10 cellular contexts compared by ENCODE assay signal in genomic region chr19:4088975-4089374, GRCh38. TPM values are rescaled to one million over a fixed set of nuclear protein-coding genes. Genes with fewer than 3 reads are reported as not detected.
DNase-seq lines count a peak whose midpoint lies in the region; ATAC-seq, FAIRE-seq and TF ChIP-seq lines count a peak whose summit lies in the region.
"Had no signal": no experiment of that assay in that cellular context is flagged by ENCODE, and none has a peak within 500 bp of the region (broad histone marks: within the 10 kb centered on the region; RNA-seq: fewer than 3 reads in every experiment).

No MANE protein-coding gene starts in this region.

- H3K27ac ChIP-seq in small intestine (ENCODE audit: low read depth in 1 of 2, low read length in 1 of 2): peak overlapping the region; percentile 16 to 57
- H3K27ac ChIP-seq in A673 (ENCODE audit: low read depth, low read length, poor library complexity, severe bottlenecking): no peak overlapping the region

- peaks cover 15% of the 10 kb centered on the region for H3K36me3 Mint-ChIP-seq in activated naive CD4-positive, alpha-beta T cell treated with anti-CD3 and anti-CD28 coated beads, Interleukin-2, amount 10 ng/mL, durations not matched to agents 7 days and 5 days

- H3K27ac Mint-ChIP-seq in activated naive CD4-positive, alpha-beta T cell treated with anti-CD3 and anti-CD28 coated beads, Interleukin-2, amount 10 ng/mL, durations not matched to agents 7 days and 5 days: peak overlapping the region; percentile 98

- H3K27me3 ChIP-seq in small intestine (ENCODE audit: control insufficient read depth in 2 of 2, insufficient read depth in 2 of 2, low read length in 2 of 2): no peaks in the 10 kb centered on the region
- H3K27me3 ChIP-seq in A673 (replicated peaks; ENCODE audit: insufficient read depth, low read depth, low read length, poor library complexity): no peaks in the 10 kb centered on the region

- peaks cover 70% of the 10 kb centered on the region for H3K4me1 Mint-ChIP-seq in activated naive CD4-positive, alpha-beta T cell treated with anti-CD3 and anti-CD28 coated beads, Interleukin-2, amount 10 ng/mL, durations not matched to agents 7 days and 5 days
- H3K4me1 Mint-ChIP-seq: neural crest cell had no signal

- TF ChIP-seq CTCF in A673 (conservative IDR thresholded peaks at IDR 0.05; ENCODE audit: low read depth, low read length): no peak

- H3K4me3 Mint-ChIP-seq in activated naive CD4-positive, alpha-beta T cell treated with anti-CD3 and anti-CD28 coated beads, Interleukin-2, amount 10 ng/mL, durations not matched to agents 7 days and 5 days: peak overlapping the region; percentile 70
- H3K4me3 Mint-ChIP-seq: neural crest cell had no signal

- H3K4me3 ChIP-seq in small intestine (ENCODE audit: low read depth in 1 of 2, low read length in 2 of 2): no peak overlapping the region
- H3K4me3 ChIP-seq in A673 (ENCODE audit: low read depth, low read length, poor library complexity, severe bottlenecking): no peak overlapping the region

- CTCF ChIA-PET in activated naive CD4-positive, alpha-beta T cell treated with anti-CD3 and anti-CD28 coated beads, Interleukin-2, amount 10 ng/mL, durations not matched to agents 7 days and 5 days (lab: Charles Lee): interaction anchor here (1.0 to 1.6 kb wide), 4 partner anchors 16 to 51 kb away, joined by 3 to 7 read pairs (median 4); no protein-coding TSS in a partner anchor
- CTCF ChIA-PET in A673 (lab: Charles Lee): no interaction called here

- no peak for FAIRE-seq in small intestine (lab: Jason Lieb, UNC)

- H3K27me3 Mint-ChIP-seq in activated naive CD4-positive, alpha-beta T cell treated with anti-CD3 and anti-CD28 coated beads, Interleukin-2, amount 10 ng/mL, durations not matched to agents 7 days and 5 days: no peaks in the 10 kb centered on the region

- H3K9me3 ChIP-seq in small intestine (ENCODE audit: control insufficient read depth, low read depth): no peaks in the 10 kb centered on the region
- no peaks in the 10 kb centered on the region for H3K9me3 ChIP-seq in A673 (ENCODE audit: low read depth, low read length, poor library complexity, severe bottlenecking)

- H3K36me3 ChIP-seq in small intestine (ENCODE audit: control insufficient read depth in 2 of 2, insufficient read depth in 2 of 2, low read length in 2 of 2) (peaks cover 5 to 7% of the 10 kb centered on the region in 2 donors), A673 (ENCODE audit: insufficient read depth, low read length, poor library complexity, severe bottlenecking) (peaks cover 3% of the 10 kb centered on the region)

- no TSS peak for BruUV-seq in A673 (replicated peaks; lab: Mats Ljungman, UMichigan)

- WGBS in small intestine, 3 donors: 69 to 81% (median 74%) methylated on average over 2 of the region's 2 CpGs

- no peaks in the 10 kb centered on the region for H3K9me3 Mint-ChIP-seq in activated naive CD4-positive, alpha-beta T cell treated with anti-CD3 and anti-CD28 coated beads, Interleukin-2, amount 10 ng/mL, durations not matched to agents 7 days and 5 days
- H3K9me3 Mint-ChIP-seq: neural crest cell had no signal

- POLR2A ChIA-PET in A673 (lab: Charles Lee; ENCODE audit: low non-redundant PET): no interaction called here

- peak; percentile 84 for DNase-seq in KG1 (lab: John Stamatoyannopoulos, UW)
- DNase-seq in activated naive CD4-positive, alpha-beta T cell treated with anti-CD3 and anti-CD28 coated beads, Interleukin-2, amount 10 ng/mL, durations not matched to agents 7 days and 5 days: peak; percentile 86
- peak; percentile 35 for DNase-seq in small intestine
- no peak for DNase-seq in A673 (ENCODE audit: low spot score)
- no peak for DNase-seq in NCI-H1048 (lab: John Stamatoyannopoulos, UW)
- no peak for DNase-seq in NCI-H345 treated with DMSO at 0.1 percent for 48 hours (lab: John Stamatoyannopoulos, UW; ENCODE audit: unreplicated experiment)
- DNase-seq in NCI-H2196 (lab: John Stamatoyannopoulos, UW; ENCODE audit: unreplicated experiment): no peak
- DNase-seq: NCI-H345 had no signal

- peak; percentile 20 for ATAC-seq in GM19351 (IDR thresholded peaks at IDR 0.05; ENCODE audit: unreplicated experiment)

- peaks cover 5 to 10% of the 10 kb centered on the region in 2 donors for H3K4me1 ChIP-seq in small intestine (ENCODE audit: control insufficient read depth in 2 of 2, insufficient read depth in 1 of 2, low read depth in 1 of 2, low read length in 1 of 2)
- H3K4me1 ChIP-seq in A673 (ENCODE audit: insufficient read depth, low read length, poor library complexity, severe bottlenecking): no peaks in the 10 kb centered on the region

- intact Hi-C loops in A673 (cut with micrococcal nuclease; ENCODE audit: unreplicated experiment): no loop called here

RNA-seq across cellular contexts. Expression of gene ZBTB7A, which starts 22.3 kb away (rescaled TPM):
- polyA plus RNA-seq in small intestine: 10 to 100 TPM; 14.3 to 27.0 (median 16.8) TPM
- total RNA-seq in A673 (2021): 25.1 and 25.9 TPM in 2 replicates

RNA-seq across cellular contexts. Expression of gene MAP2K2, which starts 34.9 kb away (rescaled TPM):
- polyA plus RNA-seq in small intestine: 100 to 1,000 TPM; 283 to 522 (median 492) TPM
- total RNA-seq in A673 (2021): 185 and 198 TPM in 2 replicates

Comparison
In these comparisons a context has a peak if more than half of its experiments do, and no peak if none do; other contexts are left out.
1. DNase-seq: peak in KG1 (single experiment), activated naive CD4-positive, alpha-beta T cell treated with anti-CD3 and anti-CD28 coated beads, Interleukin-2, amount 10 ng/mL, durations not matched to agents 7 days and 5 days (single experiment) and small intestine (single experiment); none in A673 (single experiment), NCI-H1048 (single experiment), NCI-H345 treated with DMSO at 0.1 percent for 48 hours (single experiment) and NCI-H2196 (single experiment).